8 cellular contexts compared by ENCODE assay signal in the genomic region with DNA sequence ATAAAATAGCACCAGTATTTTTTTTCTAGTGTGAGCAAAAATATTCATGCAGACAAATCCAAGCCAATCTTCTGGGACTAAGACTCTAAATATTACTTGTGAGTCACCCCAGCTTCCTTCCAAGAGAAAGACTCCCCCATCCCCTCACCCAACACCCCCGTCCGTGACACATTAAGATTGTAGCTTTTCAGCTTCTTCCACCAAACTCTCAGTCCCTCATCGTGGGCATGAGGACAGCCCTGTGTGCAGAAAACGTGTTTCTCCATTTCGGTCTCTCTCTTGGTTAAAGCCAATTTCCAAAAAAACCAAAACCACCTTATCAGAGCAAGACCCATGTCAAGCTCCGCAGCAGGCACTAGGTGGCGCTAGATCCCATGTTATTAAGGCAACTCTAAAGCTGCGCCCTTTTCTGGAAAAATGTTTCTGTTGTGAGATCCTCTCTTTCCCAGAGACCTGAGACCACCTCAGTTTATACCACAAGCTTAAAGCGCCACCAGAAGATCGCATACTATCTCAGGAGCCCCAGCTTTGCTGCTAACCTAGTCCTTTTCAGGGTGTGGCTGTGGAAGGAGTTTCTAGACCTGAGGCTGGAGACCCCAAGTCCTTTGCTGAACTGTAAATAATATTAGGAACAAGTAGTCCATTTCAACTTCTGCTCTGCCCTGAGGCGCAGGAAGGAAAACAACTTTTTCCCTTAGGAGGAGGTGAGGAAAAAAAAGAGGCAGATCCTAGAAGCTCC.
DNase-seq lines count a peak whose midpoint lies in the region; ATAC-seq and TF ChIP-seq lines count a peak whose summit lies in the region.

No MANE protein-coding gene starts in this region.

- CTCF ChIA-PET in activated CD4-positive, alpha-beta memory T cell treated with anti-CD3 and anti-CD28 coated beads for 36 hours (lab: Charles Lee) = interaction anchor here (0.6 to 8.3 kb wide), 98 partner anchors 8 to 743 kb away, joined by 3 to 368 read pairs (median 4); a partner anchor contains a TSS

- intact Hi-C loops in activated CD4-positive, alpha-beta memory T cell treated with anti-CD3 and anti-CD28 coated beads for 36 hours (cut with micrococcal nuclease) = loop anchor here (1.0 to 10.0 kb wide), 6 partner anchors 124 to 746 kb away; a partner anchor contains a TSS
- intact Hi-C loops in lower leg skin (cut with DNase I; ENCODE audit: low total_unique reads) = loop anchor here (5.0 to 10.0 kb wide), 3 partner anchors 156 to 534 kb away; no protein-coding TSS in a partner anchor

- no peaks in the 10 kb centered on the region for H3K9me3 Mint-ChIP-seq in activated CD4-positive, alpha-beta memory T cell treated with anti-CD3 and anti-CD28 coated beads for 36 hours

- ATAC-seq in HG02981 (IDR thresholded peaks at IDR 0.05; ENCODE audit: unreplicated experiment) = no peak

- no peaks in the 10 kb centered on the region for H3K27me3 Mint-ChIP-seq in activated CD4-positive, alpha-beta memory T cell treated with anti-CD3 and anti-CD28 coated beads for 36 hours

- H3K4me1 Mint-ChIP-seq in activated CD4-positive, alpha-beta memory T cell treated with anti-CD3 and anti-CD28 coated beads for 36 hours (ENCODE audit: low read depth) = peaks cover 38% of the 10 kb centered on the region

- TF ChIP-seq CTCF in lower leg skin (IDR thresholded peaks at IDR 0.05) = peak in 1 of 3 donors; percentile 62

- H3K4me3 Mint-ChIP-seq in activated CD4-positive, alpha-beta memory T cell treated with anti-CD3 and anti-CD28 coated beads for 36 hours = peak overlapping the region; percentile 54

- peak overlapping the region; percentile 46 for H3K27ac Mint-ChIP-seq in activated CD4-positive, alpha-beta memory T cell treated with anti-CD3 and anti-CD28 coated beads for 36 hours

- no peak overlapping the region for H3K4me3 ChIP-seq in lower leg skin (ENCODE audit: low read depth, poor library complexity, severe bottlenecking)

- POLR2A ChIA-PET in activated CD4-positive, alpha-beta memory T cell treated with anti-CD3 and anti-CD28 coated beads for 36 hours (lab: Charles Lee) = interaction anchor here (1.1 to 1.2 kb wide), 2 partner anchors 157 to 193 kb away, joined by 4 to 5 read pairs; a partner anchor contains a TSS

- no peaks in the 10 kb centered on the region for H3K36me3 Mint-ChIP-seq in activated CD4-positive, alpha-beta memory T cell treated with anti-CD3 and anti-CD28 coated beads for 36 hours

- WGBS in lower leg skin, 2 donors = 2 to 5% methylated on average over 11 of the region's 11 CpGs

- peak; percentile 70 for DNase-seq in AG20443 (ENCODE audit: low spot score)
- peak; percentile 72 for DNase-seq in HK-2 (ENCODE audit: unreplicated experiment)
- peak; percentile 97 for DNase-seq in NCI-H82 (lab: John Stamatoyannopoulos, UW)
- DNase-seq in activated CD4-positive, alpha-beta memory T cell treated with anti-CD3 and anti-CD28 coated beads for 36 hours = peak; percentile 82
- DNase-seq in ecto neural progenitor cell (ENCODE audit: low spot score) = peak; percentile 86
- peak; percentile 69 to 95 for DNase-seq in lower leg skin (ENCODE audit: low spot score in 2 of 2)
- DNase-seq in stimulated activated CD4-positive, alpha-beta T cell treated with anti-CD3 and anti-CD28 coated beads, Interleukin-4, amount 100 ng/mL, for 1 hour = peak; percentile 73

- no peak for TF ChIP-seq POLR2A in lower leg skin (IDR thresholded peaks at IDR 0.05)
